In genomic region chr16:84647830-84648594, GRCh38 we compare ENCODE assay signal across 1 cellular context.
A peak's percentile ranks its signal among the peaks of the same experiment; 100 is the strongest.
TF ChIP-seq lines count a peak whose summit lies in the region.

KLHL36 (plus strand) TSS chr16:84648511; CDS start chr16:84650868, 2,357 bp downstream.

TF ChIP-seq in HepG2, 621 proteins besides CTCF, POLR2A, EP300 and RAD21 (continued from another document and continues in another):
- TF ChIP-seq, protein P1, sequence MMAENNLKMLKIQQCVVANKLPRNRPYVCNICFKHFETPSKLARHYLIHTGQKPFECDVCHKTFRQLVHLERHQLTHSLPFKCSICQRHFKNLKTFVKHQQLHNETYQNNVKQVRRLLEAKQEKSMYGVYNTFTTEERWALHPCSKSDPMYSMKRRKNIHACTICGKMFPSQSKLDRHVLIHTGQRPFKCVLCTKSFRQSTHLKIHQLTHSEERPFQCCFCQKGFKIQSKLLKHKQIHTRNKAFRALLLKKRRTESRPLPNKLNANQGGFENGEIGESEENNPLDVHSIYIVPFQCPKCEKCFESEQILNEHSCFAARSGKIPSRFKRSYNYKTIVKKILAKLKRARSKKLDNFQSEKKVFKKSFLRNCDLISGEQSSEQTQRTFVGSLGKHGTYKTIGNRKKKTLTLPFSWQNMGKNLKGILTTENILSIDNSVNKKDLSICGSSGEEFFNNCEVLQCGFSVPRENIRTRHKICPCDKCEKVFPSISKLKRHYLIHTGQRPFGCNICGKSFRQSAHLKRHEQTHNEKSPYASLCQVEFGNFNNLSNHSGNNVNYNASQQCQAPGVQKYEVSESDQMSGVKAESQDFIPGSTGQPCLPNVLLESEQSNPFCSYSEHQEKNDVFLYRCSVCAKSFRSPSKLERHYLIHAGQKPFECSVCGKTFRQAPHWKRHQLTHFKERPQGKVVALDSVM (CRISPR knock-in tag; IDR thresholded peaks at IDR 0.05): 0 out of 2 replicates have a peak, but pooled peaks have one; percentile 47
- TF ChIP-seq LBX2 (CRISPR knock-in tag; IDR thresholded peaks at IDR 0.05; ENCODE audit: borderline replicate concordance): peak; percentile 86; the same call in 1 of the 2 replicates
- no peak for TF ChIP-seq ZNF432 (CRISPR knock-in tag; IDR thresholded peaks at IDR 0.05; ENCODE audit: borderline replicate concordance)
- TF ChIP-seq ZNF501 (CRISPR knock-in tag; IDR thresholded peaks at IDR 0.05): peak; percentile 77
- TF ChIP-seq ZNF775 (CRISPR knock-in tag; IDR thresholded peaks at IDR 0.05; ENCODE audit: borderline replicate concordance): peak; percentile 68; the same call in 1 of the 2 replicates
- TF ChIP-seq KLF16 (CRISPR knock-in tag; IDR thresholded peaks at IDR 0.05): peak in 1 of 2 experiments; percentile 42; a peak in 1 of 4 replicates
- peak; percentile 57; the same call in 1 of the 2 replicates for TF ChIP-seq ZFP37 (CRISPR knock-in tag; IDR thresholded peaks at IDR 0.05; ENCODE audit: borderline replicate concordance)
- TF ChIP-seq EEA1 (CRISPR knock-in tag; IDR thresholded peaks at IDR 0.05; ENCODE audit: borderline replicate concordance): peak; percentile 93
- TF ChIP-seq ZNF281 (CRISPR knock-in tag; IDR thresholded peaks at IDR 0.05; ENCODE audit: borderline replicate concordance): no peak
- TF ChIP-seq SIN3B (IDR thresholded peaks at IDR 0.05; ENCODE audit: low read length): no peak
- TF ChIP-seq, protein P2, sequence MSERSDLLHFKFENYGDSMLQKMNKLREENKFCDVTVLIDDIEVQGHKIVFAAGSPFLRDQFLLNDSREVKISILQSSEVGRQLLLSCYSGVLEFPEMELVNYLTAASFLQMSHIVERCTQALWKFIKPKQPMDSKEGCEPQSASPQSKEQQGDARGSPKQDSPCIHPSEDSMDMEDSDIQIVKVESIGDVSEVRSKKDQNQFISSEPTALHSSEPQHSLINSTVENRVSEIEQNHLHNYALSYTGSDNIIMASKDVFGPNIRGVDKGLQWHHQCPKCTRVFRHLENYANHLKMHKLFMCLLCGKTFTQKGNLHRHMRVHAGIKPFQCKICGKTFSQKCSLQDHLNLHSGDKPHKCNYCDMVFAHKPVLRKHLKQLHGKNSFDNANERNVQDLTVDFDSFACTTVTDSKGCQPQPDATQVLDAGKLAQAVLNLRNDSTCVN (CRISPR knock-in tag; IDR thresholded peaks at IDR 0.05; ENCODE audit: borderline replicate concordance): peak; percentile 64; the same call in 1 of the 2 replicates
- no peak for TF ChIP-seq KDM1A (CRISPR knock-in tag; IDR thresholded peaks at IDR 0.05)
- TF ChIP-seq SALL1 (CRISPR knock-in tag; IDR thresholded peaks at IDR 0.05): peak; percentile 83
- TF ChIP-seq ZNF468 (CRISPR knock-in tag; IDR thresholded peaks at IDR 0.05): 0 out of 2 replicates have a peak, but pooled peaks have one; percentile 52
- 0 out of 2 replicates have a peak, but pooled peaks have one; percentile 29 for TF ChIP-seq HOXA5 (CRISPR knock-in tag; IDR thresholded peaks at IDR 0.05)
- 0 out of 2 replicates have a peak, but pooled peaks have one; percentile 55 for TF ChIP-seq ZNF101 (CRISPR knock-in tag; IDR thresholded peaks at IDR 0.05; ENCODE audit: borderline replicate concordance, low read depth)
- peak; percentile 4 for TF ChIP-seq ZFP36 (IDR thresholded peaks at IDR 0.05; ENCODE audit: borderline replicate concordance, low read depth, low read length, partially characterized antibody)
- TF ChIP-seq JARID2 (CRISPR knock-in tag; IDR thresholded peaks at IDR 0.05; ENCODE audit: insufficient replicate concordance): peak; percentile 41
- TF ChIP-seq PAWR (CRISPR knock-in tag; IDR thresholded peaks at IDR 0.05; ENCODE audit: borderline replicate concordance): 0 out of 2 replicates have a peak, but pooled peaks have one; percentile 32
- TF ChIP-seq TSC22D2 (CRISPR knock-in tag; IDR thresholded peaks at IDR 0.05; ENCODE audit: borderline replicate concordance): peak; percentile 68; the same call in 1 of the 2 replicates
- TF ChIP-seq ZNF232 (CRISPR knock-in tag; IDR thresholded peaks at IDR 0.05; ENCODE audit: borderline replicate concordance): peak; percentile 87
- no peak for TF ChIP-seq GZF1 (CRISPR knock-in tag; IDR thresholded peaks at IDR 0.05)
- peak; percentile 41 for TF ChIP-seq RBM39 (IDR thresholded peaks at IDR 0.05; ENCODE audit: low read depth, low read length, poor library complexity, severe bottlenecking)
- 0 out of 2 replicates have a peak, but pooled peaks have one; percentile 17 for TF ChIP-seq GATAD1 (CRISPR knock-in tag; IDR thresholded peaks at IDR 0.05)
- TF ChIP-seq ZNF563 (CRISPR knock-in tag; IDR thresholded peaks at IDR 0.05): peak; percentile 68; the same call in 1 of the 2 replicates
- TF ChIP-seq ARHGAP35 (CRISPR knock-in tag; IDR thresholded peaks at IDR 0.05; ENCODE audit: borderline replicate concordance): 0 out of 2 replicates have a peak, but pooled peaks have one; percentile 68
- TF ChIP-seq KDM5B (CRISPR knock-in tag; IDR thresholded peaks at IDR 0.05; ENCODE audit: borderline replicate concordance): peak; percentile 96
- no peak for TF ChIP-seq DNMT3B (CRISPR knock-in tag; conservative IDR thresholded peaks at IDR 0.05)
- TF ChIP-seq, protein P3, sequence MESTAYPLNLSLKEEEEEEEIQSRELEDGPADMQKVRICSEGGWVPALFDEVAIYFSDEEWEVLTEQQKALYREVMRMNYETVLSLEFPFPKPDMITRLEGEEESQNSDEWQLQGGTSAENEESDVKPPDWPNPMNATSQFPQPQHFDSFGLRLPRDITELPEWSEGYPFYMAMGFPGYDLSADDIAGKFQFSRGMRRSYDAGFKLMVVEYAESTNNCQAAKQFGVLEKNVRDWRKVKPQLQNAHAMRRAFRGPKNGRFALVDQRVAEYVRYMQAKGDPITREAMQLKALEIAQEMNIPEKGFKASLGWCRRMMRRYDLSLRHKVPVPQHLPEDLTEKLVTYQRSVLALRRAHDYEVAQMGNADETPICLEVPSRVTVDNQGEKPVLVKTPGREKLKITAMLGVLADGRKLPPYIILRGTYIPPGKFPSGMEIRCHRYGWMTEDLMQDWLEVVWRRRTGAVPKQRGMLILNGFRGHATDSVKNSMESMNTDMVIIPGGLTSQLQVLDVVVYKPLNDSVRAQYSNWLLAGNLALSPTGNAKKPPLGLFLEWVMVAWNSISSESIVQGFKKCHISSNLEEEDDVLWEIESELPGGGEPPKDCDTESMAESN (CRISPR knock-in tag; conservative IDR thresholded peaks at IDR 0.05): peak; percentile 96
- TF ChIP-seq, protein P4, sequence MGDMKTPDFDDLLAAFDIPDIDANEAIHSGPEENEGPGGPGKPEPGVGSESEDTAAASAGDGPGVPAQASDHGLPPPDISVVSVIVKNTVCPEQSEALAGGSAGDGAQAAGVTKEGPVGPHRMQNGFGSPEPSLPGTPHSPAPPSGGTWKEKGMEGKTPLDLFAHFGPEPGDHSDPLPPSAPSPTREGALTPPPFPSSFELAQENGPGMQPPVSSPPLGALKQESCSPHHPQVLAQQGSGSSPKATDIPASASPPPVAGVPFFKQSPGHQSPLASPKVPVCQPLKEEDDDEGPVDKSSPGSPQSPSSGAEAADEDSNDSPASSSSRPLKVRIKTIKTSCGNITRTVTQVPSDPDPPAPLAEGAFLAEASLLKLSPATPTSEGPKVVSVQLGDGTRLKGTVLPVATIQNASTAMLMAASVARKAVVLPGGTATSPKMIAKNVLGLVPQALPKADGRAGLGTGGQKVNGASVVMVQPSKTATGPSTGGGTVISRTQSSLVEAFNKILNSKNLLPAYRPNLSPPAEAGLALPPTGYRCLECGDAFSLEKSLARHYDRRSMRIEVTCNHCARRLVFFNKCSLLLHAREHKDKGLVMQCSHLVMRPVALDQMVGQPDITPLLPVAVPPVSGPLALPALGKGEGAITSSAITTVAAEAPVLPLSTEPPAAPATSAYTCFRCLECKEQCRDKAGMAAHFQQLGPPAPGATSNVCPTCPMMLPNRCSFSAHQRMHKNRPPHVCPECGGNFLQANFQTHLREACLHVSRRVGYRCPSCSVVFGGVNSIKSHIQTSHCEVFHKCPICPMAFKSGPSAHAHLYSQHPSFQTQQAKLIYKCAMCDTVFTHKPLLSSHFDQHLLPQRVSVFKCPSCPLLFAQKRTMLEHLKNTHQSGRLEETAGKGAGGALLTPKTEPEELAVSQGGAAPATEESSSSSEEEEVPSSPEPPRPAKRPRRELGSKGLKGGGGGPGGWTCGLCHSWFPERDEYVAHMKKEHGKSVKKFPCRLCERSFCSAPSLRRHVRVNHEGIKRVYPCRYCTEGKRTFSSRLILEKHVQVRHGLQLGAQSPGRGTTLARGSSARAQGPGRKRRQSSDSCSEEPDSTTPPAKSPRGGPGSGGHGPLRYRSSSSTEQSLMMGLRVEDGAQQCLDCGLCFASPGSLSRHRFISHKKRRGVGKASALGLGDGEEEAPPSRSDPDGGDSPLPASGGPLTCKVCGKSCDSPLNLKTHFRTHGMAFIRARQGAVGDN (CRISPR knock-in tag; IDR thresholded peaks at IDR 0.05): peak; percentile 96
- TF ChIP-seq FOXO1 (CRISPR knock-in tag; IDR thresholded peaks at IDR 0.05): peak; percentile 38; the same call in 1 of the 2 replicates
- peak; percentile 93; the same call in 1 of the 2 replicates for TF ChIP-seq ZNF33B (CRISPR knock-in tag; IDR thresholded peaks at IDR 0.05)
- no peak for TF ChIP-seq TRIM24 (CRISPR knock-in tag; IDR thresholded peaks at IDR 0.05)
- TF ChIP-seq CC2D1A (CRISPR knock-in tag; IDR thresholded peaks at IDR 0.05): 0 out of 2 replicates have a peak, but pooled peaks have one; percentile 81
- TF ChIP-seq NR1H2 (CRISPR knock-in tag; IDR thresholded peaks at IDR 0.05; ENCODE audit: borderline replicate concordance, low read depth): peak; percentile 72; the same call in 1 of the 2 replicates
- TF ChIP-seq ZNF24 (IDR thresholded peaks at IDR 0.05): peak; percentile 55; the same call in 1 of the 2 replicates
- peak; percentile 78; the same call in 1 of the 2 replicates for TF ChIP-seq ZNF546 (CRISPR knock-in tag; conservative IDR thresholded peaks at IDR 0.05)
- no peak for TF ChIP-seq ATF2 (CRISPR knock-in tag; IDR thresholded peaks at IDR 0.05)
- peak; percentile 92; the same call in 1 of the 2 replicates for TF ChIP-seq ZNF776 (CRISPR knock-in tag; IDR thresholded peaks at IDR 0.05)
- TF ChIP-seq HMG20B (CRISPR knock-in tag; conservative IDR thresholded peaks at IDR 0.05): no peak
- TF ChIP-seq ZNF609 (CRISPR knock-in tag; IDR thresholded peaks at IDR 0.05; ENCODE audit: borderline replicate concordance): peak; percentile 76; the same call in 1 of the 2 replicates
- TF ChIP-seq RBM22 (optimal IDR thresholded peaks at IDR 0.05; ENCODE audit: low read length): no peak
- peak; percentile 80 for TF ChIP-seq ZNF343 (CRISPR knock-in tag; IDR thresholded peaks at IDR 0.05)
- TF ChIP-seq ATF7-NPFF (CRISPR knock-in tag; IDR thresholded peaks at IDR 0.05; ENCODE audit: low read depth): peak; percentile 94
